ENCODE assay signal across 16 cellular contexts in the genomic region with DNA sequence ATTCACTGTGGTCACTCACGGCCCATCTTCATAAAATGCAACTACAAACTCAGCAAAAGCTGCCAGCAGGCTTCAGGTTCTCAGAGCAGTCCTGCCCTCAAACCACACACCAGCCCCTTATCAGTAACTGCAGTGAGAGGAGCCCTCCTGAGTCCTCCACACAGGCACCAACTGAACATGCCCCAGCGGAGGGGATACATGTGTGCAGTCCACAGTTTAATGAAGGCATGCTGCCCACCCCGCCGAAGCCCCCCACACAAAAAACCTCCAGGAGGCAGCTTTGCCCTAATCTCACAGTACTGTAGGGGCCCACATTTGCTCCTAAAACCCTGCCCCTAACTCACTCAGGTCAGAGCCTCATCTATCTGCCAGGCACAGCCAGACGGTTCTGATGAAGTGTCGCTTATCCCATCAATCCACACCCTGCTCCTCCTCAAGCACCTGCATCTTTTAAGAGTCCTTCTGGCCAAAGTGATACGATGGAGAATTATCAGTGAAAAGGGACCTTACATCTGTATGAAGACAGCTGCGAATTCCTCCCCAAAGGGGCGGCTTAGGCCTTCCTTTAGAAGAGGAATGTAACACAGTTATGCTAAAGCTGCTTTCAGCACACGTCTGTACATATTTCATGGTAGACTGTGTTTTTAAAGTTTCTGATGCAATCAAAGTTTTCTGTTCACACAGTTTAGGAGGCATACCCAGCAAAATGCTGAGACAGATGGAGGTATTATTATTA. TPM values are rescaled to one million over a fixed set of nuclear protein-coding genes. Genes with fewer than 3 reads are reported as not detected.
DNase-seq lines count a peak whose midpoint lies in the region; ATAC-seq and TF ChIP-seq lines count a peak whose summit lies in the region.
"Had no signal": no experiment of that assay in that cellular context is flagged by ENCODE, and none has a peak within 500 bp of the region (broad histone marks: within the 10 kb centered on the region; RNA-seq: fewer than 3 reads in every experiment).

No MANE protein-coding gene starts in this region.

- no peak overlapping the region for H3K27ac ChIP-seq in breast epithelium
- H3K27ac ChIP-seq in endodermal cell (ENCODE audit: low read depth, low read length) = no peak overlapping the region
- no peak overlapping the region for H3K27ac ChIP-seq in right lobe of liver

- H3K9me3 ChIP-seq in breast epithelium (no peaks in the 10 kb centered on the region), endodermal cell (ENCODE audit: control insufficient read depth, low read length) (no peaks in the 10 kb centered on the region), right lobe of liver (no peaks in the 10 kb centered on the region)
- H3K9me3 ChIP-seq: mucosa of descending colon had no signal

- intact Hi-C loops in MCF 10A (cut with micrococcal nuclease) = no loop called here
- intact Hi-C loops in breast epithelium (cut with DNase I; ENCODE audit: low total_unique reads) = loop anchor here (10.0 kb wide), 1 partner anchor 70 kb away; a partner anchor contains a TSS
- intact Hi-C loops in right lobe of liver (cut with DNase I) = no loop called here

- peaks cover 16% of the 10 kb centered on the region for H3K36me3 Mint-ChIP-seq in MCF 10A (ENCODE audit: insufficient read depth, unreplicated experiment)
- no peaks in the 10 kb centered on the region for H3K36me3 Mint-ChIP-seq in endodermal cell (ENCODE audit: low read depth)
- H3K36me3 Mint-ChIP-seq in type B pancreatic cell = no peaks in the 10 kb centered on the region
- no peaks in the 10 kb centered on the region for H3K36me3 Mint-ChIP-seq in mesothelial cell of epicardium

- no peak for TF ChIP-seq POLR2A in breast epithelium (IDR thresholded peaks at IDR 0.05)
- TF ChIP-seq POLR2A in right lobe of liver (IDR thresholded peaks at IDR 0.05) = no peak

- H3K9me3 Mint-ChIP-seq in MCF 10A (ENCODE audit: unreplicated experiment) (no peaks in the 10 kb centered on the region), endodermal cell (no peaks in the 10 kb centered on the region), type B pancreatic cell (no peaks in the 10 kb centered on the region), mesothelial cell of epicardium (no peaks in the 10 kb centered on the region)

- ATAC-seq in right lobe of liver = no peak
- ATAC-seq: mucosa of descending colon had no signal

- H3K27me3 Mint-ChIP-seq in MCF 10A (ENCODE audit: insufficient read depth, unreplicated experiment) (no peaks in the 10 kb centered on the region), endodermal cell (ENCODE audit: insufficient read depth) (no peaks in the 10 kb centered on the region), type B pancreatic cell (no peaks in the 10 kb centered on the region), mesothelial cell of epicardium (ENCODE audit: low read depth) (no peaks in the 10 kb centered on the region)

- H3K27me3 ChIP-seq in breast epithelium (no peaks in the 10 kb centered on the region), endodermal cell (ENCODE audit: control insufficient read depth, insufficient read depth, low read length, poor library complexity, severe bottlenecking) (no peaks in the 10 kb centered on the region), right lobe of liver (no peaks in the 10 kb centered on the region)

- POLR2A ChIA-PET in MCF 10A (lab: Yijun Ruan, JAX) = interaction anchor here (0.5 to 8.4 kb wide), 4 partner anchors 40 to 280 kb away, joined by 3 to 375 read pairs (median 46); a partner anchor contains a TSS

- TF ChIP-seq CTCF in MCF 10A (IDR thresholded peaks at IDR 0.05; ENCODE audit: unreplicated experiment) = no peak
- no peak for TF ChIP-seq CTCF in breast epithelium (IDR thresholded peaks at IDR 0.05)
- no peak for TF ChIP-seq CTCF in endodermal cell (conservative IDR thresholded peaks at IDR 0.05)
- no peak for TF ChIP-seq CTCF in type B pancreatic cell (conservative IDR thresholded peaks at IDR 0.05)
- TF ChIP-seq CTCF in mesothelial cell of epicardium (IDR thresholded peaks at IDR 0.05; ENCODE audit: unreplicated experiment) = no peak
- no peak for TF ChIP-seq CTCF in right lobe of liver (IDR thresholded peaks at IDR 0.05)

- CTCF ChIA-PET in MCF 10A (lab: Yijun Ruan, JAX) = interaction anchor here (0.6 to 4.7 kb wide), 3 partner anchors 70 to 888 kb away, joined by 3 to 65 read pairs (median 3); a partner anchor contains a TSS

- no peak for DNase-seq in MCF 10A (ENCODE audit: unreplicated experiment)
- DNase-seq in breast epithelium (ENCODE audit: low spot score in 2 of 2) = no peak
- peak; percentile 97 for DNase-seq in OCI-M1 (lab: John Stamatoyannopoulos, UW)
- no peak for DNase-seq in endodermal cell
- DNase-seq in type B pancreatic cell (ENCODE audit: extremely low spot score, unreplicated experiment) = no peak
- no peak for DNase-seq in mesothelial cell of epicardium (ENCODE audit: low spot score in 2 of 2, unreplicated experiment in 2 of 2)
- no peak for DNase-seq in central memory CD4-positive, alpha-beta T cell
- no peak for DNase-seq in right lobe of liver
- DNase-seq: cortex of kidney; H7; mucosa of descending colon; NCI-H1105 treated with DMSO at 0.1 percent for 48 hours; NCI-H510A treated with DMSO at 0.1 percent for 48 hours; RPMI8226; stimulated activated CD4-positive, alpha-beta T cell treated with anti-CD3 and anti-CD28 coated beads, Interleukin-2, amount 100 ng/mL, for 24 hours; T1000 had no signal

- H3K27ac Mint-ChIP-seq in MCF 10A (ENCODE audit: low read depth, unreplicated experiment) (peak overlapping the region; percentile 26), endodermal cell (peak overlapping the region; percentile 85), type B pancreatic cell (peak overlapping the region; percentile 5), mesothelial cell of epicardium (no peak overlapping the region)

- H3K4me1 ChIP-seq in breast epithelium (peaks cover 0 to 14% of the 10 kb centered on the region in 2 donors), endodermal cell (ENCODE audit: control insufficient read depth, insufficient read depth, low read length) (peaks cover 4% of the 10 kb centered on the region), right lobe of liver (peaks cover 0 to 35% (median 15%) of the 10 kb centered on the region in 4 donors)

- H3K36me3 ChIP-seq in breast epithelium (no peaks in the 10 kb centered on the region), endodermal cell (ENCODE audit: control insufficient read depth, insufficient read depth, low read length) (no peaks in the 10 kb centered on the region), right lobe of liver (no peaks in the 10 kb centered on the region)

- H3K4me1 Mint-ChIP-seq in MCF 10A (ENCODE audit: insufficient read depth, unreplicated experiment) (peaks cover 51% of the 10 kb centered on the region), endodermal cell (peaks cover 22% of the 10 kb centered on the region), type B pancreatic cell (ENCODE audit: unreplicated experiment) (peaks cover 39% of the 10 kb centered on the region), mesothelial cell of epicardium (peaks cover 28% of the 10 kb centered on the region)

- H3K4me3 ChIP-seq in breast epithelium (no peak overlapping the region), endodermal cell (ENCODE audit: low read length) (no peak overlapping the region), right lobe of liver (no peak overlapping the region)
- H3K4me3 ChIP-seq: mucosa of descending colon had no signal

- peak overlapping the region; percentile 24 for H3K4me3 Mint-ChIP-seq in MCF 10A (ENCODE audit: unreplicated experiment)
- H3K4me3 Mint-ChIP-seq in endodermal cell = no peak overlapping the region
- H3K4me3 Mint-ChIP-seq in type B pancreatic cell = peak overlapping the region; percentile 29
- H3K4me3 Mint-ChIP-seq in mesothelial cell of epicardium = no peak overlapping the region

- WGBS in endodermal cell (ENCODE audit: insufficient coverage in 1 of 2, insufficient read length in 1 of 2), 2 experiments = 86 to 87% methylated on average over 6 to 10 of the region's 10 CpGs
- 70% methylated on average over 6 of the region's 10 CpGs for WGBS in right lobe of liver (ENCODE audit: insufficient coverage, low coverage, low lambda C conversion rate, missing lambda C conversion rate)

- BruUV-seq in MCF 10A (replicated peaks; lab: Mats Ljungman, UMichigan) = no TSS peak

- no peak overlapping the region for H3K9ac ChIP-seq in endodermal cell (ENCODE audit: extremely low read depth, low read length, poor library complexity, severe bottlenecking)

RNA-seq across cellular contexts. Expression of a gene that starts 3.5 kb away (rescaled TPM):
- 34.8 and 38.4 TPM in 2 replicates for total RNA-seq in MCF 10A (2022)
- 10 to 100 TPM; 13.8 to 18.6 (median 17.0) TPM for total RNA-seq in breast epithelium
- 10 to 100 TPM; 14.6 to 18.1 TPM for total RNA-seq in endodermal cell
- 8.7 TPM for polyA plus RNA-seq in endodermal cell (2013, experiment 1 of 2)
- polyA plus RNA-seq in endodermal cell (2013, experiment 2 of 2) = 8.5 TPM
- 19.4 and 24.1 TPM in 2 replicates for total RNA-seq in type B pancreatic cell (ENCODE audit: low replicate concordance)
- total RNA-seq in mesothelial cell of epicardium = 14.6 to 16.7 TPM (median 16.4 TPM) in 3 replicates
- total RNA-seq in right lobe of liver = 10 to 100 TPM; 12.9 to 16.2 (median 13.7) TPM

RNA-seq across cellular contexts. Expression of a gene that starts 46.9 kb away (rescaled TPM):
- total RNA-seq in MCF 10A (2022) = 65.2 and 67.3 TPM in 2 replicates
- 10 to 100 TPM; 29.4 to 48.4 (median 31.8) TPM for total RNA-seq in breast epithelium
- 10 to 100 TPM; 67.8 to 68.4 TPM for total RNA-seq in endodermal cell
- polyA plus RNA-seq in endodermal cell (2013, experiment 1 of 2) = 47.6 TPM
- polyA plus RNA-seq in endodermal cell (2013, experiment 2 of 2) = 45.9 TPM
- total RNA-seq in type B pancreatic cell (ENCODE audit: low replicate concordance) = 46.2 and 53.9 TPM in 2 replicates
- 50.9 to 51.8 TPM (median 51.7 TPM) in 3 replicates for total RNA-seq in mesothelial cell of epicardium
- total RNA-seq in right lobe of liver = 10 to 100 TPM in 5 of 6 experiments, 1 to 10 TPM in 1; 8.5 to 14.4 (median 11.5) TPM

Comparison
In these comparisons a context has a peak if more than half of its experiments do, and no peak if none do; other contexts are left out.
1. H3K4me3 Mint-ChIP-seq: peak in MCF 10A (single experiment) and type B pancreatic cell (single experiment); none in endodermal cell (single experiment) and mesothelial cell of epicardium (single experiment).